Comparison of ENCODE assay signal across 24 cellular contexts in genomic region chr19:39810424-39810823, GRCh38. TPM values are rescaled to one million over a fixed set of nuclear protein-coding genes. Genes with fewer than 3 reads are reported as not detected.
A peak's percentile ranks its signal among the peaks of the same experiment; 100 is the strongest.
DNase-seq lines count a peak whose midpoint lies in the region; ATAC-seq, FAIRE-seq and TF ChIP-seq lines count a peak whose summit lies in the region.
"Had no signal": no experiment of that assay in that cellular context is flagged by ENCODE, and none has a peak within 500 bp of the region (broad histone marks: within the 10 kb centered on the region; RNA-seq: fewer than 3 reads in every experiment).

No MANE protein-coding gene starts in this region.

- SMC1A ChIA-PET in GM12878 (lab: Charles Lee; ENCODE audit: uncharacterized antibody, unreplicated experiment), result interaction anchor here (0.9 to 3.2 kb wide), 3 partner anchors 9 to 35 kb away, joined by 3 to 14 read pairs (median 5); no protein-coding TSS in a partner anchor

- peaks cover 12% of the 10 kb centered on the region; the same call in 2 of the 3 replicates for H3K9me3 ChIP-seq in A549
- H3K9me3 ChIP-seq in HCT116 (ENCODE audit: control insufficient read depth in 1 of 2, insufficient read depth in 1 of 2, low read depth in 1 of 2, low read length in 2 of 2), result no peaks in the 10 kb centered on the region
- H3K9me3 ChIP-seq in GM12878 (replicated peaks; ENCODE audit: control insufficient read depth, insufficient read depth, low read length), result no peaks in the 10 kb centered on the region; the same call in 2 of the 3 replicates
- no peaks in the 10 kb centered on the region for H3K9me3 ChIP-seq in pancreas

- H4K20me1 ChIP-seq in HCT116 (ENCODE audit: insufficient read depth) (no peaks in the 10 kb centered on the region), GM12878 (ENCODE audit: control insufficient read depth, insufficient read depth) (no peaks in the 10 kb centered on the region)

- ATAC-seq in A549 (no peak), HCT116 (no peak), GM12878 (0 out of 3 replicates have a peak, but pooled peaks have one; percentile 28), pancreas (no peak), HG03457 (IDR thresholded peaks at IDR 0.05; ENCODE audit: unreplicated experiment) (no peak)
- ATAC-seq: HepG2 had no signal

- DNase-seq in A549 (ENCODE audit: low read depth in 1 of 2, low spot score in 1 of 2) (no peak), HCT116 (ENCODE audit: low read depth, low spot score) (no peak), NCI-H69 (lab: John Stamatoyannopoulos, UW) (peak; percentile 17), GM12878 (ENCODE audit: low read depth, low spot score) (no peak), GDM1 (lab: John Stamatoyannopoulos, UW) (no peak), pancreas (no peak)
- DNase-seq: C1 segment of cervical spinal cord; Caco-2; CD4-positive, alpha-beta memory T cell; DMS79 treated with DMSO at 0.1 percent for 48 hours; NCI-H1105 treated with DMSO at 0.1 percent for 48 hours; NCI-H146; NCI-H1930; NCI-H345; NCI-H510A treated with DMSO at 0.1 percent for 48 hours; T-helper 1 cell had no signal

- CTCF ChIA-PET in A549 (lab: Yijun Ruan, JAX), result interaction anchor here (1.6 kb wide), 1 partner anchor 25 kb away, joined by 6 read pairs; no protein-coding TSS in a partner anchor
- CTCF ChIA-PET in HCT116 (lab: Charles Lee), result no interaction called here
- CTCF ChIA-PET in GM12878 (lab: Yijun Ruan, JAX), result interaction anchor here (0.9 to 1.9 kb wide), 3 partner anchors 18 to 34 kb away, joined by 3 to 13 read pairs (median 4); no protein-coding TSS in a partner anchor

- intact Hi-C loops in HCT116 (cut with micrococcal nuclease), result no loop called here
- intact Hi-C loops in GM12878 (cut with micrococcal nuclease; ENCODE audit: unreplicated experiment), result no loop called here
- intact Hi-C loops in pancreas (cut with DNase I), result no loop called here

- WGBS in A549 (ENCODE audit: missing lambda C conversion rate), result 89% methylated on average over 4 of the region's 4 CpGs
- WGBS in GM12878 (ENCODE audit: insufficient coverage, insufficient replicate concordance, low lambda C conversion rate, missing lambda C conversion rate), result 98% methylated on average over 4 of the region's 4 CpGs
- 84 to 85% methylated on average over 4 of the region's 4 CpGs for WGBS in pancreas, 2 donors

- H3K27ac ChIP-seq in A549 (no peak overlapping the region), HCT116 (ENCODE audit: low read depth, low read length) (no peak overlapping the region), GM12878 (ENCODE audit: control insufficient read depth, insufficient read depth) (no peak overlapping the region), pancreas (no peak overlapping the region)
- H3K27ac ChIP-seq: RWPE1 had no signal

- H3K36me3 ChIP-seq in HCT116 (ENCODE audit: control insufficient read depth in 1 of 2, insufficient read depth in 2 of 2, low read length in 2 of 2) (no peaks in the 10 kb centered on the region), GM12878 (ENCODE audit: control insufficient read depth in 2 of 2, insufficient read depth in 2 of 2, low read length in 1 of 2) (no peaks in the 10 kb centered on the region), pancreas (no peaks in the 10 kb centered on the region)

- no peak for TF ChIP-seq RAD21 in A549 (conservative IDR thresholded peaks at IDR 0.05 in 1 of 2, IDR thresholded peaks at IDR 0.05 in 1 of 2)
- peak; percentile 4; the same call in 1 of the 2 replicates for TF ChIP-seq RAD21 in HCT116 (IDR thresholded peaks at IDR 0.05; ENCODE audit: low read depth)
- TF ChIP-seq RAD21 in GM12878 (IDR thresholded peaks at IDR 0.05; ENCODE audit: insufficient read depth, low read depth, low read length), result no peak

- POLR2A ChIA-PET in A549 (lab: Yijun Ruan, JAX) (interaction anchor here (1.0 kb wide), 1 partner anchor 23 kb away, joined by 3 read pairs; the partner anchor contains the start of gene DYRK1B), HCT116 (lab: Charles Lee) (no interaction called here), GM12878 (lab: Charles Lee) (interaction anchor here (0.6 to 1.3 kb wide), 5 partner anchors 14 to 261 kb away, joined by 3 to 4 read pairs (median 3); partner anchors contain the start of gene DYRK1B)

- RAD21 ChIA-PET in HCT116 (lab: Charles Lee; ENCODE audit: low non-redundant PET in 1 of 2, low total read pairs in 2 of 2, uncharacterized antibody in 2 of 2, unreplicated experiment in 2 of 2), result no interaction called here
- RAD21 ChIA-PET in GM12878 (lab: Charles Lee; ENCODE audit: unreplicated experiment), result no interaction called here

- in situ Hi-C loops in GM12878 (cut with MboI), result no loop called here

- H3K9me2 ChIP-seq in HCT116 (ENCODE audit: insufficient read depth), result no peaks in the 10 kb centered on the region

- TF ChIP-seq EP300 in A549 (IDR thresholded peaks at IDR 0.05) (no peak), GM12878 (IDR thresholded peaks at IDR 0.05; ENCODE audit: borderline replicate concordance in 1 of 2, control insufficient read depth in 1 of 2, low read depth in 2 of 2, low read length in 2 of 2) (no peak)

- H3K79me2 ChIP-seq in HCT116 (ENCODE audit: insufficient read depth, low read length) (no peaks in the 10 kb centered on the region), GM12878 (ENCODE audit: control insufficient read depth, insufficient read depth, low read length) (no peaks in the 10 kb centered on the region)

- H3K4me3 ChIP-seq in A549 (no peak overlapping the region), HCT116 (replicated peaks in 1 of 2; ENCODE audit: low read depth in 1 of 2, low read length in 2 of 2) (no peak overlapping the region), GM12878 (no peak overlapping the region), pancreas (no peak overlapping the region)

- no TSS peak for BruUV-seq in HCT116 (replicated peaks; lab: Mats Ljungman, UMichigan)
- BruUV-seq in GM12878 (replicated peaks; lab: Mats Ljungman, UMichigan), result no TSS peak

- H3K4me1 ChIP-seq in A549, result no peaks in the 10 kb centered on the region
- H3K4me1 ChIP-seq in HCT116 (ENCODE audit: control insufficient read depth in 1 of 2, insufficient read depth in 2 of 2, low read length in 2 of 2), result peaks cover 0 to 4% of the 10 kb centered on the region in 2 experiments; a peak in 1 of 4 replicates
- no peaks in the 10 kb centered on the region for H3K4me1 ChIP-seq in GM12878 (ENCODE audit: control insufficient read depth, insufficient read depth, low read length)
- no peaks in the 10 kb centered on the region for H3K4me1 ChIP-seq in pancreas
- H3K4me1 ChIP-seq: Caco-2 had no signal

- no peak overlapping the region for H3K9ac ChIP-seq in HCT116 (ENCODE audit: low read length)
- no peak overlapping the region for H3K9ac ChIP-seq in GM12878 (ENCODE audit: control insufficient read depth, insufficient read depth, low read length)

- H3K4me2 ChIP-seq in A549, result no peak overlapping the region
- no peak overlapping the region for H3K4me2 ChIP-seq in HCT116 (ENCODE audit: low read length)
- H3K4me2 ChIP-seq in GM12878 (ENCODE audit: control insufficient read depth, insufficient read depth), result no peak overlapping the region

- TF ChIP-seq CTCF in A549 (IDR thresholded peaks at IDR 0.05) (no peak), HCT116 (IDR thresholded peaks at IDR 0.05 in 2 of 3, conservative IDR thresholded peaks at IDR 0.05 in 1 of 3; ENCODE audit: borderline replicate concordance in 1 of 3, insufficient read depth in 1 of 3, low read depth in 2 of 3, low read length in 2 of 3) (no peak), GM12878 (IDR thresholded peaks at IDR 0.05 in 2 of 3, conservative IDR thresholded peaks at IDR 0.05 in 1 of 3; ENCODE audit: control insufficient read depth in 2 of 3, extremely low read depth in 1 of 3, insufficient read depth in 1 of 3, low read depth in 3 of 3, low read length in 3 of 3) (no peak), pancreas (IDR thresholded peaks at IDR 0.05) (no peak)

- peak; percentile 72 for FAIRE-seq in A549 (lab: Jason Lieb, UNC)
- FAIRE-seq in GM12878 (lab: Jason Lieb, UNC), result no peak
- no peak for FAIRE-seq in pancreas (lab: Jason Lieb, UNC)
- FAIRE-seq: H54, HepG2 had no signal

- TF ChIP-seq POLR2A in A549 (IDR thresholded peaks at IDR 0.05; ENCODE audit: low read length), result no peak
- TF ChIP-seq POLR2A in HCT116 (IDR thresholded peaks at IDR 0.05; ENCODE audit: borderline replicate concordance, extremely low read depth, insufficient read depth, insufficient read length), result no peak
- no peak for TF ChIP-seq POLR2A in GM12878 (IDR thresholded peaks at IDR 0.05; ENCODE audit: low read depth, low read length)

- H3K27me3 ChIP-seq in HCT116 (ENCODE audit: insufficient read depth, low read length) (no peaks in the 10 kb centered on the region), GM12878 (replicated peaks in 1 of 2; ENCODE audit: control insufficient read depth in 2 of 2, insufficient read depth in 2 of 2, low read length in 1 of 2) (no peaks in the 10 kb centered on the region), pancreas (peaks cover 0 to 5% (median 0%) of the 10 kb centered on the region in 4 donors)

- H2AFZ ChIP-seq in HCT116 (ENCODE audit: low read depth, low read length, poor library complexity, severe bottlenecking) (no peak overlapping the region), GM12878 (ENCODE audit: control insufficient read depth, low read depth, low read length) (no peak overlapping the region)

RNA-seq across cellular contexts. Expression of gene DYRK1B, which starts 23.5 kb away (rescaled TPM):
- polyA plus RNA-seq in A549 (2011; rRNA removed) (13.8 and 17.3 TPM in 2 replicates), A549 (2017; fragmentation: RNase III; extraction: RNeasy Plus Mini Kit Qiagen cat#74134 plus additional on column Dnase treatment) (12.9 to 21.2 TPM (median 18.6 TPM) in 3 replicates), GM12878 (2011; rRNA removed) (2.7 and 2.9 TPM in 2 replicates), GM12878 (2014; fragmentation: Illumina TruSeq; extraction: Trizol) (2.1 and 3.4 TPM in 2 replicates), GM12878 (2014; fragmentation: Nextera tagmentation; extraction: Ambion mirVana) (under 1 TPM in 1 of 2 experiments, not detected in 1; 0.07 TPM), GM12878 (2014; rRNA removed) (5.6 and 6.0 TPM in 2 replicates), GM12878 (2016; fragmentation: Nextera tagmentation; extraction: Ambion mirVana) (1 to 10 TPM; 2.9 to 4.3 TPM), pancreas (10 to 100 TPM; 12.8 to 20.6 TPM)
- polyA plus RNA-seq in A549 (2012; cell fraction: cytosol; rRNA removed), result 10.5 and 14.7 TPM in 2 replicates
- 43.9 and 45.3 TPM in 2 replicates for polyA plus RNA-seq in A549 (2012; cell fraction: nucleus; rRNA removed)
- polyA minus RNA-seq in A549 (2011; rRNA and poly(A)+ RNA removed), result 37.2 and 47.0 TPM in 2 replicates
- total RNA-seq in HCT116 (2021; ENCODE audit: unreplicated experiment) (7.3 TPM), GM12878 (2014; rRNA removed) (2.9 and 3.6 TPM in 2 replicates), GM12878 (2014; rRNA removed; fragmentation: Illumina TruSeq; extraction: Trizol) (1.7 and 2.0 TPM in 2 replicates), GM12878 (2021) (8.9 and 10.2 TPM in 2 replicates), pancreas (10 to 100 TPM in 1 of 6 donors, 1 to 10 TPM in 5; 6.2 to 14.1 (median 7.5) TPM)
- 3.7 and 3.8 TPM in 2 replicates for polyA plus RNA-seq in HCT116 (2012)
- 16.4 and 22.3 TPM in 2 replicates for total RNA-seq in GM12878 (2013; cell fraction: nucleolus; rRNA removed)
- polyA plus RNA-seq in GM12878 (2011; ENCODE audit: low read depth), result 2.7 TPM
- 2.8 and 2.9 TPM in 2 replicates for polyA plus RNA-seq in GM12878 (2011; cell fraction: cytosol; rRNA removed)
- 15.8 and 19.4 TPM in 2 replicates for polyA plus RNA-seq in GM12878 (2011; cell fraction: nucleus; rRNA removed)
- polyA plus RNA-seq in GM12878 (2012), result 5.4 and 7.8 TPM in 2 replicates
- 4.2 and 8.9 TPM in 2 replicates for polyA minus RNA-seq in GM12878 (2011; rRNA and poly(A)+ RNA removed)
- polyA minus RNA-seq in GM12878 (2011; cell fraction: cytosol; rRNA and poly(A)+ RNA removed), result 2.4 and 4.0 TPM in 2 replicates
- polyA minus RNA-seq in GM12878 (2011; cell fraction: nucleus; rRNA and poly(A)+ RNA removed), result 7.5 and 11.5 TPM in 2 replicates

RNA-seq across cellular contexts. Expression of gene LEUTX, which starts 31.8 kb away (rescaled TPM):
- polyA plus RNA-seq in A549 (2011; rRNA removed), result not detected in 2 replicates
- polyA plus RNA-seq in A549 (2012; cell fraction: cytosol; rRNA removed), result 0.06 TPM in 1 of 2 replicates, not detected in the other
- not detected in 2 replicates for polyA plus RNA-seq in A549 (2012; cell fraction: nucleus; rRNA removed)
- polyA plus RNA-seq in A549 (2017; fragmentation: RNase III; extraction: RNeasy Plus Mini Kit Qiagen cat#74134 plus additional on column Dnase treatment), result not detected in 3 replicates
- not detected in 2 replicates for polyA minus RNA-seq in A549 (2011; rRNA and poly(A)+ RNA removed)
- total RNA-seq in HCT116 (2021; ENCODE audit: unreplicated experiment), result not detected
- polyA plus RNA-seq in HCT116 (2012), result not detected in 2 replicates
- total RNA-seq in GM12878 (2013; cell fraction: nucleolus; rRNA removed), result not detected in 2 replicates
- total RNA-seq in GM12878 (2014; rRNA removed), result not detected in 2 replicates
- total RNA-seq in GM12878 (2014; rRNA removed; fragmentation: Illumina TruSeq; extraction: Trizol), result not detected in 2 replicates
- total RNA-seq in GM12878 (2021), result not detected in 2 replicates
- not detected for polyA plus RNA-seq in GM12878 (2011; ENCODE audit: low read depth)
- not detected in 2 replicates for polyA plus RNA-seq in GM12878 (2011; rRNA removed)
- polyA plus RNA-seq in GM12878 (2011; cell fraction: cytosol; rRNA removed), result not detected in 2 replicates
- not detected in 2 replicates for polyA plus RNA-seq in GM12878 (2011; cell fraction: nucleus; rRNA removed)
- polyA plus RNA-seq in GM12878 (2012), result 0.27 and 0.39 TPM in 2 replicates
- polyA plus RNA-seq in GM12878 (2014; fragmentation: Illumina TruSeq; extraction: Trizol), result 0.46 TPM in 1 of 2 replicates, not detected in the other
- polyA plus RNA-seq in GM12878 (2014; fragmentation: Nextera tagmentation; extraction: Ambion mirVana), result under 1 TPM; 0.29 to 0.40 TPM
- polyA plus RNA-seq in GM12878 (2014; rRNA removed), result 0.33 and 0.91 TPM in 2 replicates
- under 1 TPM; 0.39 to 0.44 TPM for polyA plus RNA-seq in GM12878 (2016; fragmentation: Nextera tagmentation; extraction: Ambion mirVana)
- polyA minus RNA-seq in GM12878 (2011; rRNA and poly(A)+ RNA removed), result 0.36 TPM in 1 of 2 replicates, not detected in the other
- not detected in 2 replicates for polyA minus RNA-seq in GM12878 (2011; cell fraction: cytosol; rRNA and poly(A)+ RNA removed)
- polyA minus RNA-seq in GM12878 (2011; cell fraction: nucleus; rRNA and poly(A)+ RNA removed), result not detected in 2 replicates
- not detected for total RNA-seq in pancreas
- not detected for polyA plus RNA-seq in pancreas
- total RNA-seq: A673; Caco-2; CD4-positive, alpha-beta memory T cell; HepG2; HT1080; LHCN-M2; MCF 10A had no signal
- polyA plus RNA-seq: CD4-positive, alpha-beta memory T cell; HepG2 had no signal

RNA-seq across cellular contexts. Expression of gene FBL, which starts 35.8 kb away (rescaled TPM):
- polyA plus RNA-seq in A549 (2011; rRNA removed), result 716 and 970 TPM in 2 replicates
- polyA plus RNA-seq in A549 (2012; cell fraction: cytosol; rRNA removed), result 1,482 and 1,602 TPM in 2 replicates
- 1,051 and 1,057 TPM in 2 replicates for polyA plus RNA-seq in A549 (2012; cell fraction: nucleus; rRNA removed)
- 1,011 to 1,141 TPM (median 1,077 TPM) in 3 replicates for polyA plus RNA-seq in A549 (2017; fragmentation: RNase III; extraction: RNeasy Plus Mini Kit Qiagen cat#74134 plus additional on column Dnase treatment)
- 1,036 and 1,137 TPM in 2 replicates for polyA minus RNA-seq in A549 (2011; rRNA and poly(A)+ RNA removed)
- total RNA-seq in HCT116 (2021; ENCODE audit: unreplicated experiment), result 554 TPM
- 750 and 878 TPM in 2 replicates for polyA plus RNA-seq in HCT116 (2012)
- total RNA-seq in GM12878 (2013; cell fraction: nucleolus; rRNA removed), result 50.2 and 52.7 TPM in 2 replicates
- 323 and 343 TPM in 2 replicates for total RNA-seq in GM12878 (2014; rRNA removed)
- 497 and 501 TPM in 2 replicates for total RNA-seq in GM12878 (2014; rRNA removed; fragmentation: Illumina TruSeq; extraction: Trizol)
- 534 and 544 TPM in 2 replicates for total RNA-seq in GM12878 (2021)
- 747 TPM for polyA plus RNA-seq in GM12878 (2011; ENCODE audit: low read depth)
- 442 and 775 TPM in 2 replicates for polyA plus RNA-seq in GM12878 (2011; rRNA removed)
- 1,104 and 1,118 TPM in 2 replicates for polyA plus RNA-seq in GM12878 (2011; cell fraction: cytosol; rRNA removed)
- 303 and 389 TPM in 2 replicates for polyA plus RNA-seq in GM12878 (2011; cell fraction: nucleus; rRNA removed)
- 462 and 532 TPM in 2 replicates for polyA plus RNA-seq in GM12878 (2012)
- 865 and 1,083 TPM in 2 replicates for polyA plus RNA-seq in GM12878 (2014; fragmentation: Illumina TruSeq; extraction: Trizol)
- polyA plus RNA-seq in GM12878 (2014; fragmentation: Nextera tagmentation; extraction: Ambion mirVana), result 100 to 1,000 TPM; 156 to 460 TPM
- 568 and 589 TPM in 2 replicates for polyA plus RNA-seq in GM12878 (2014; rRNA removed)
- polyA plus RNA-seq in GM12878 (2016; fragmentation: Nextera tagmentation; extraction: Ambion mirVana), result 100 to 1,000 TPM; 253 to 257 TPM
- polyA minus RNA-seq in GM12878 (2011; rRNA and poly(A)+ RNA removed), result 892 and 964 TPM in 2 replicates
- polyA minus RNA-seq in GM12878 (2011; cell fraction: cytosol; rRNA and poly(A)+ RNA removed), result 147 and 180 TPM in 2 replicates
- polyA minus RNA-seq in GM12878 (2011; cell fraction: nucleus; rRNA and poly(A)+ RNA removed), result 36.1 and 62.5 TPM in 2 replicates
- 100 to 1,000 TPM in 5 of 6 donors, 10 to 100 TPM in 1; 86.4 to 166 (median 109) TPM for total RNA-seq in pancreas
- polyA plus RNA-seq in pancreas, result 100 to 1,000 TPM in 1 of 2 donors, 10 to 100 TPM in 1; 96.4 to 131 TPM
